Comparison of ENCODE assay signal across 8 cellular contexts in genomic region chr9:129884220-129885017, GRCh38. TPM values are rescaled to one million over a fixed set of nuclear protein-coding genes. Genes with fewer than 3 reads are reported as not detected.
DNase-seq lines count a peak whose midpoint lies in the region; ATAC-seq and TF ChIP-seq lines count a peak whose summit lies in the region.

No MANE protein-coding gene starts in this region.

- TF ChIP-seq CTCF in GM10248 (IDR thresholded peaks at IDR 0.05; ENCODE audit: control extremely low read depth, extremely low read depth, low read depth, missing control alignments) (no peak), hepatocyte (IDR thresholded peaks at IDR 0.05; ENCODE audit: poor library complexity) (no peak)

- peak overlapping the region; percentile 15 for H3K4me3 ChIP-seq in hepatocyte

- CTCF ChIA-PET in GM10248 (lab: Yijun Ruan, JAX) = interaction anchor here (1.2 to 4.9 kb wide), 10 partner anchors 8 to 217 kb away, joined by 3 to 23 read pairs (median 4); no protein-coding TSS in a partner anchor

- peaks cover 25% of the 10 kb centered on the region for H3K4me1 ChIP-seq in hepatocyte (ENCODE audit: insufficient read depth)

- H3K9me3 ChIP-seq in hepatocyte (ENCODE audit: low read depth) = no peaks in the 10 kb centered on the region

- peak; percentile 49 for ATAC-seq in HG02678 (IDR thresholded peaks at IDR 0.05; ENCODE audit: unreplicated experiment)

- H2AFZ ChIP-seq in hepatocyte = peak overlapping the region; percentile 61

- POLR2A ChIA-PET in GM10248 (lab: Yijun Ruan, JAX) = interaction anchor here (0.6 kb wide), 2 partner anchors 154 to 155 kb away, joined by 5 to 6 read pairs; no protein-coding TSS in a partner anchor

- no peaks in the 10 kb centered on the region for H3K27me3 ChIP-seq in hepatocyte

- H3K27ac ChIP-seq in hepatocyte = peak overlapping the region; percentile 70

- no peaks in the 10 kb centered on the region for H3K79me2 ChIP-seq in hepatocyte

- peak overlapping the region; percentile 80 for H3K4me2 ChIP-seq in hepatocyte

- 17% methylated on average over 24 of the region's 24 CpGs for WGBS in hepatocyte (ENCODE audit: low lambda C conversion rate, missing lambda C conversion rate)

- no peaks in the 10 kb centered on the region for H3K9me2 ChIP-seq in hepatocyte (replicated peaks; ENCODE audit: insufficient read depth)

- H4K20me1 ChIP-seq in hepatocyte (ENCODE audit: insufficient read depth, poor library complexity, severe bottlenecking) = no peaks in the 10 kb centered on the region

- H3K36me3 ChIP-seq in hepatocyte (replicated peaks; ENCODE audit: insufficient read depth, low read depth) = no peaks in the 10 kb centered on the region

- peak; percentile 90 for DNase-seq in GM10248 (ENCODE audit: extremely low spot score)
- peak; percentile 87 for DNase-seq in NCI-H146 (lab: John Stamatoyannopoulos, UW)
- DNase-seq in T-helper 2 cell = peak; percentile 89 to 98 (median 94)
- peak in 50 of 58 donors; percentile 24 to 81 (median 58) for DNase-seq in anterior cingulate cortex (lab: John Stamatoyannopoulos, UW)
- peak; percentile 95 for DNase-seq in hepatocyte (ENCODE audit: low spot score)
- peak; percentile 88 for DNase-seq in retina
- no peak for DNase-seq in NCI-H1694 treated with DMSO at 0.1 percent for 48 hours (lab: John Stamatoyannopoulos, UW)

RNA-seq across cellular contexts. Expression of gene USP20, which starts 49.2 kb away (rescaled TPM):
- 10.6 and 11.2 TPM in 2 replicates for total RNA-seq in hepatocyte
- 25.3 and 29.0 TPM in 2 replicates for polyA plus RNA-seq in hepatocyte

RNA-seq across cellular contexts. Expression of gene C9orf78, which starts 49.3 kb away (rescaled TPM):
- 43.8 and 48.3 TPM in 2 replicates for total RNA-seq in hepatocyte
- polyA plus RNA-seq in hepatocyte = 47.9 and 48.6 TPM in 2 replicates
